Comparison of ENCODE assay signal across 1 cellular context in genomic region chr17:27455569-27455913, GRCh38.
TF ChIP-seq lines count a peak whose summit lies in the region.

No MANE protein-coding gene starts in this region.

TF ChIP-seq in HepG2, 621 proteins besides CTCF, POLR2A, EP300 and RAD21 (continued from another document):
- no peak for TF ChIP-seq ZNF281 (CRISPR knock-in tag; IDR thresholded peaks at IDR 0.05; ENCODE audit: borderline replicate concordance)
- TF ChIP-seq REL (CRISPR knock-in tag; conservative IDR thresholded peaks at IDR 0.05) = 0 out of 2 replicates have a peak, but pooled peaks have one; percentile 43
- TF ChIP-seq ATF7-NPFF (CRISPR knock-in tag; IDR thresholded peaks at IDR 0.05; ENCODE audit: low read depth) = 0 out of 2 replicates have a peak, but pooled peaks have one; percentile 4
- peak; percentile 53; the same call in 1 of the 2 replicates for TF ChIP-seq ZNF605 (CRISPR knock-in tag; IDR thresholded peaks at IDR 0.05)
- no peak for TF ChIP-seq ZNF317 (CRISPR knock-in tag; IDR thresholded peaks at IDR 0.05)
- no peak for TF ChIP-seq SMAD9 (CRISPR knock-in tag; IDR thresholded peaks at IDR 0.05)
- TF ChIP-seq ZNF800 (CRISPR knock-in tag; IDR thresholded peaks at IDR 0.05) = 0 out of 2 replicates have a peak, but pooled peaks have one; percentile 20
- 0 out of 2 replicates have a peak, but pooled peaks have one; percentile 10 for TF ChIP-seq CSRNP1 (CRISPR knock-in tag; IDR thresholded peaks at IDR 0.05)
- no peak for TF ChIP-seq TEAD3 (CRISPR knock-in tag; optimal IDR thresholded peaks at IDR 0.05; ENCODE audit: borderline replicate concordance)
- no peak for TF ChIP-seq IRF9 (CRISPR knock-in tag; IDR thresholded peaks at IDR 0.05; ENCODE audit: borderline replicate concordance)
TF ChIP-seq in HepG2: peak in this region for 6.
